Comparison of ENCODE assay signal across 8 cellular contexts in genomic region chr5:64767959-64768357, GRCh38. TPM values are rescaled to one million over a fixed set of nuclear protein-coding genes. Genes with fewer than 3 reads are reported as not detected.
A peak's percentile ranks its signal among the peaks of the same experiment; 100 is the strongest.
DNase-seq lines count a peak whose midpoint lies in the region; ATAC-seq and TF ChIP-seq lines count a peak whose summit lies in the region.

No MANE protein-coding gene starts in this region.

- H2AK9ac ChIP-seq in IMR-90 (replicated peaks; ENCODE audit: low read depth, low read length, poor library complexity), result peak overlapping the region; percentile 76

- no peak overlapping the region for H2BK20ac ChIP-seq in IMR-90 (ENCODE audit: low read depth, low read length)

- CTCF ChIA-PET in CD4-positive, alpha-beta T cell (lab: Charles Lee), result interaction anchor here (1.5 kb wide), 1 partner anchor 9 kb away, joined by 4 read pairs; no protein-coding TSS in a partner anchor
- CTCF ChIA-PET in IMR-90 (lab: Yijun Ruan, JAX), result no interaction called here

- no peaks in the 10 kb centered on the region for H3K9me3 ChIP-seq in CD4-positive, alpha-beta T cell (ENCODE audit: control insufficient read depth, low read length)
- H3K9me3 ChIP-seq in IMR-90 (ENCODE audit: control insufficient read depth, insufficient read depth, low read length), result no peaks in the 10 kb centered on the region

- TSS peak; percentile 34 for BruUV-seq in IMR-90 (replicated peaks; lab: Mats Ljungman, UMichigan)

- H3K36me3 ChIP-seq in IMR-90 (ENCODE audit: control insufficient read depth, insufficient read depth, low read length), result peaks cover 3% of the 10 kb centered on the region

- H3K9me3 Mint-ChIP-seq in CD4-positive, alpha-beta T cell, result no peaks in the 10 kb centered on the region

- H3K27ac Mint-ChIP-seq in CD4-positive, alpha-beta T cell, result peak overlapping the region; percentile 89

- peak overlapping the region; percentile 74 to 93 for H4K8ac ChIP-seq in IMR-90 (ENCODE audit: low read depth in 2 of 2, low read length in 2 of 2)

- peak overlapping the region; percentile 84 for H3K4me3 ChIP-seq in IMR-90 (ENCODE audit: insufficient read depth, low read depth, low read length)

- POLR2A ChIA-PET in CD4-positive, alpha-beta T cell (lab: Charles Lee), result interaction anchor here (0.6 to 3.3 kb wide), 9 partner anchors 8 to 843 kb away, joined by 3 to 29 read pairs (median 3); partner anchors contain the start of genes ADAMTS6, CENPK and PPWD1
- POLR2A ChIA-PET in IMR-90 (lab: Charles Lee; ENCODE audit: unreplicated experiment), result no interaction called here

- peak overlapping the region; percentile 67 for H3K27ac ChIP-seq in CD4-positive, alpha-beta T cell (ENCODE audit: low read depth, low read length)
- peak overlapping the region; percentile 93 for H3K27ac ChIP-seq in IMR-90 (ENCODE audit: insufficient read depth, low read length)

- no peak overlapping the region for H2BK15ac ChIP-seq in IMR-90 (ENCODE audit: low read depth, low read length)

- no peaks in the 10 kb centered on the region; the same call in 1 of the 2 replicates for H4K20me1 ChIP-seq in IMR-90 (ENCODE audit: insufficient read depth, low read length)

- in situ Hi-C loops in IMR-90 (cut with MboI; ENCODE audit: low sequenced_read_pairs), result no loop called here

- peak overlapping the region; percentile 97 for H2AFZ ChIP-seq in IMR-90 (replicated peaks; ENCODE audit: low read length, poor library complexity)

- peak overlapping the region; percentile 15; the same call in 1 of the 2 replicates for H4K91ac ChIP-seq in IMR-90 (ENCODE audit: insufficient read depth, low read depth, low read length)

- H3K4me1 ChIP-seq in IMR-90 (ENCODE audit: control insufficient read depth, insufficient read depth, low read length), result peaks cover 5% of the 10 kb centered on the region

- peak overlapping the region; percentile 87 for H4K5ac ChIP-seq in IMR-90 (ENCODE audit: low read depth, low read length)

- peak overlapping the region; percentile 26; the same call in 1 of the 2 replicates for H2BK120ac ChIP-seq in IMR-90 (ENCODE audit: low read depth, low read length)

- peak overlapping the region; percentile 96 for H3K4me3 Mint-ChIP-seq in CD4-positive, alpha-beta T cell

- H3K79me1 ChIP-seq in IMR-90 (ENCODE audit: low read depth in 1 of 2, low read length in 2 of 2), result peaks cover 33 to 55% of the 10 kb centered on the region in 2 experiments

- H2AK5ac ChIP-seq in IMR-90 (ENCODE audit: low read depth, low read length), result no peak overlapping the region

- H3K4me2 ChIP-seq in IMR-90 (ENCODE audit: low read depth, low read length), result peak overlapping the region; percentile 94

- no peaks in the 10 kb centered on the region for H3K27me3 Mint-ChIP-seq in CD4-positive, alpha-beta T cell

- intact Hi-C loops in CD4-positive, alpha-beta T cell (cut with DNase I, micrococcal nuclease), result loop anchor here in 1 of 2 experiments (2.0 kb wide), 1 partner anchor 795 kb away; the partner anchor contains the start of genes CENPK and PPWD1
- intact Hi-C loops in IMR-90 (cut with micrococcal nuclease), result loop anchor here (5.0 kb wide), 1 partner anchor 131 kb away; no protein-coding TSS in a partner anchor
- intact Hi-C loops in left cardiac atrium (cut with DNase I), result no loop called here
- intact Hi-C loops in sciatic nerve (cut with DNase I), result no loop called here

- peak overlapping the region; percentile 72 for H3K56ac ChIP-seq in IMR-90 (ENCODE audit: extremely low read depth, insufficient read depth, low read length)

- no peak for TF ChIP-seq POLR2A in IMR-90 (IDR thresholded peaks at IDR 0.05; ENCODE audit: low read depth, low read length)

- TF ChIP-seq CTCF in CD4-positive, alpha-beta T cell (IDR thresholded peaks at IDR 0.05), result no peak
- no peak for TF ChIP-seq CTCF in IMR-90 (conservative IDR thresholded peaks at IDR 0.05; ENCODE audit: low read depth, low read length)

- DNase-seq in CD4-positive, alpha-beta T cell, result peak in 6 of 10 experiments; percentile 0 to 5 (median 1)
- DNase-seq in IMR-90 (peak; percentile 18), left cardiac atrium (no peak), sciatic nerve (ENCODE audit: low spot score) (no peak), HCEC 1CT (no peak), NOMO-1 treated with dmso at 0.1 percent for 144 hours (lab: John Stamatoyannopoulos, UW; ENCODE audit: unreplicated experiment) (no peak)
- peak; percentile 37 to 46 for DNase-seq in activated T-cell treated with anti-CD3 and anti-CD28 coated beads, Interleukin-2, amount 50 U/mL, for 48 hours

- peak overlapping the region; percentile 21; the same call in 1 of the 2 replicates for H3K18ac ChIP-seq in IMR-90 (ENCODE audit: low read depth, low read length)

- dilution Hi-C loops in IMR-90 (cut with HindIII; ENCODE audit: low sequenced_read_pairs, unreplicated experiment), result no loop called here

- H3K27me3 ChIP-seq in CD4-positive, alpha-beta T cell (ENCODE audit: control insufficient read depth, insufficient read depth, low read length), result no peaks in the 10 kb centered on the region
- no peaks in the 10 kb centered on the region for H3K27me3 ChIP-seq in IMR-90 (ENCODE audit: control insufficient read depth, insufficient read depth, low read length)

- TF ChIP-seq RAD21 in IMR-90 (IDR thresholded peaks at IDR 0.05; ENCODE audit: low read length), result no peak

- ATAC-seq in CD4-positive, alpha-beta T cell (ENCODE audit: poor library complexity), result peak; percentile 0
- peak; percentile 4 for ATAC-seq in GM21360 (IDR thresholded peaks at IDR 0.05; ENCODE audit: unreplicated experiment)
- ATAC-seq in IMR-90 (ENCODE audit: low read depth), result peak; percentile 22
- ATAC-seq in left cardiac atrium, result peak; percentile 7 to 37
- ATAC-seq in sciatic nerve, result peak; percentile 50

- H3K23ac ChIP-seq in IMR-90 (ENCODE audit: low read depth, low read length), result peak overlapping the region; percentile 93

- WGBS in IMR-90 (ENCODE audit: extremely low coverage in 2 of 2, insufficient read length in 1 of 2), 2 experiments, result 0% methylated on average over 1 of the region's 10 CpGs; no CpG with 5 or more reads in 1 of the 2 experiments

- peak overlapping the region; percentile 88 for H2BK5ac ChIP-seq in IMR-90 (ENCODE audit: low read depth, low read length, poor library complexity, severe bottlenecking)

- peak overlapping the region; percentile 95 for H3K9ac ChIP-seq in IMR-90 (ENCODE audit: low read depth, low read length)

- peaks cover 33% of the 10 kb centered on the region for H3K36me3 Mint-ChIP-seq in CD4-positive, alpha-beta T cell (ENCODE audit: low read depth)

- H3K9me1 ChIP-seq in IMR-90 (ENCODE audit: insufficient read depth, low read length), result peaks cover 13% of the 10 kb centered on the region

- peaks cover 80% of the 10 kb centered on the region for H3K4me1 Mint-ChIP-seq in CD4-positive, alpha-beta T cell (ENCODE audit: low read depth)

- H3K4ac ChIP-seq in IMR-90 (ENCODE audit: low read depth, low read length), result peak overlapping the region; percentile 83

- H3K14ac ChIP-seq in IMR-90 (replicated peaks; ENCODE audit: low read depth, low read length), result peak overlapping the region; percentile 73; the same call in 1 of the 2 replicates

TF ChIP-seq in IMR-90, 13 proteins besides CTCF, POLR2A, EP300 and RAD21:
- TF ChIP-seq MAZ (IDR thresholded peaks at IDR 0.05; ENCODE audit: borderline replicate concordance, low read depth, low read length) (no peak), CHD1 (IDR thresholded peaks at IDR 0.05; ENCODE audit: low read depth, low read length) (no peak), ELK1 (IDR thresholded peaks at IDR 0.05; ENCODE audit: borderline replicate concordance, low read depth, low read length) (no peak), BHLHE40 (IDR thresholded peaks at IDR 0.05; ENCODE audit: low read depth, low read length) (no peak), CEBPB (IDR thresholded peaks at IDR 0.05; ENCODE audit: low read depth, low read length) (no peak), SMC3 (IDR thresholded peaks at IDR 0.05; ENCODE audit: low read depth, low read length) (no peak), RFX5 (IDR thresholded peaks at IDR 0.05; ENCODE audit: low read depth, low read length) (no peak), MAFK (IDR thresholded peaks at IDR 0.05; ENCODE audit: low read depth, low read length) (no peak), MXI1 (IDR thresholded peaks at IDR 0.05; ENCODE audit: borderline replicate concordance, low read depth, low read length) (no peak), USF2 (IDR thresholded peaks at IDR 0.05; ENCODE audit: low read depth, low read length) (no peak)

RNA-seq across cellular contexts. Expression of gene SREK1IP1, which starts 0.5 kb away (rescaled TPM):
- total RNA-seq in CD4-positive, alpha-beta T cell, result 10 to 100 TPM; 18.4 to 21.4 TPM
- total RNA-seq in IMR-90 (2012; rRNA removed) (6.5 and 8.3 TPM in 2 replicates), left cardiac atrium (10 to 100 TPM; 12.7 to 12.9 TPM), sciatic nerve (21.6 TPM)
- polyA plus RNA-seq in IMR-90 (2012; rRNA removed), result 3.3 TPM in 2 replicates
- 1.1 TPM in 2 replicates for polyA plus RNA-seq in IMR-90 (2012; cell fraction: cytosol; rRNA removed)
- 0.74 and 1.4 TPM in 2 replicates for polyA plus RNA-seq in IMR-90 (2012; cell fraction: nucleus; rRNA removed; ENCODE audit: low replicate concordance)

RNA-seq across cellular contexts. Expression of gene CWC27, which starts 0.8 kb away (rescaled TPM):
- 10 to 100 TPM; 14.2 to 14.5 TPM for total RNA-seq in CD4-positive, alpha-beta T cell
- total RNA-seq in IMR-90 (2012; rRNA removed), result 13.3 and 34.4 TPM in 2 replicates
- polyA plus RNA-seq in IMR-90 (2012; rRNA removed), result 15.3 and 17.1 TPM in 2 replicates
- polyA plus RNA-seq in IMR-90 (2012; cell fraction: cytosol; rRNA removed), result 1.3 and 1.6 TPM in 2 replicates
- polyA plus RNA-seq in IMR-90 (2012; cell fraction: nucleus; rRNA removed; ENCODE audit: low replicate concordance), result 0.41 and 3.6 TPM in 2 replicates
- total RNA-seq in left cardiac atrium, result 10 to 100 TPM; 20.2 to 22.3 TPM
- 27.6 TPM for total RNA-seq in sciatic nerve

Comparison
In these comparisons a context has a peak if more than half of its experiments do, and no peak if none do; other contexts are left out.
1. ATAC-seq: peak in every context shown above with its lines; median percentile 50 in sciatic nerve; 22 in IMR-90; 22 in left cardiac atrium; 4 in GM21360; 0 in CD4-positive, alpha-beta T cell.
2. DNase-seq: peak in CD4-positive, alpha-beta T cell (6 of 10), IMR-90 (single experiment) and activated T-cell treated with anti-CD3 and anti-CD28 coated beads, Interleukin-2, amount 50 U/mL, for 48 hours (2 of 2); none in left cardiac atrium (single experiment), sciatic nerve (single experiment), HCEC 1CT (single experiment) and NOMO-1 treated with dmso at 0.1 percent for 144 hours (single experiment).